In genomic region chr11:110329441-110329840, GRCh38 we compare ENCODE assay signal across 17 cellular contexts. TPM values are rescaled to one million over a fixed set of nuclear protein-coding genes. Genes with fewer than 3 reads are reported as not detected.
DNase-seq lines count a peak whose midpoint lies in the region; ATAC-seq and TF ChIP-seq lines count a peak whose summit lies in the region.
"Had no signal": no experiment of that assay in that cellular context is flagged by ENCODE, and none has a peak within 500 bp of the region (broad histone marks: within the 10 kb centered on the region; RNA-seq: fewer than 3 reads in every experiment).

No MANE protein-coding gene starts in this region.

- ATAC-seq in stimulated activated naive CD8-positive, alpha-beta T cell treated with anti-CD3 and anti-CD28 coated beads, Interleukin-15, amount 100 ng/mL, for 72 hours = peak; percentile 3
- ATAC-seq: foreskin keratinocyte had no signal

- intact Hi-C loops in activated naive CD4-positive, alpha-beta T cell treated with anti-CD3 and anti-CD28 coated beads for 36 hours (cut with micrococcal nuclease) = loop anchor here (5.0 kb wide), 1 partner anchor 503 kb away; no protein-coding TSS in a partner anchor

- peak overlapping the region; percentile 81 for H3K4me3 Mint-ChIP-seq in activated naive CD4-positive, alpha-beta T cell treated with anti-CD3 and anti-CD28 coated beads for 36 hours
- H3K4me3 Mint-ChIP-seq in activated naive CD8-positive, alpha-beta T cell treated with anti-CD3 and anti-CD28 coated beads for 36 hours = peak overlapping the region; percentile 98
- peak overlapping the region; percentile 97 to 99 for H3K4me3 Mint-ChIP-seq in stimulated activated naive CD8-positive, alpha-beta T cell treated with anti-CD3 and anti-CD28 coated beads, Interleukin-15, amount 100 ng/mL, for 72 hours

- no peak overlapping the region for H3K27ac Mint-ChIP-seq in activated naive CD4-positive, alpha-beta T cell treated with anti-CD3 and anti-CD28 coated beads for 36 hours
- H3K27ac Mint-ChIP-seq in activated naive CD8-positive, alpha-beta T cell treated with anti-CD3 and anti-CD28 coated beads for 36 hours = peak overlapping the region; percentile 96
- no peak overlapping the region for H3K27ac Mint-ChIP-seq in stimulated activated naive CD8-positive, alpha-beta T cell treated with anti-CD3 and anti-CD28 coated beads, Interleukin-15, amount 100 ng/mL, for 72 hours

- DNase-seq in activated naive CD4-positive, alpha-beta T cell treated with anti-CD3 and anti-CD28 coated beads for 36 hours = no peak
- no peak for DNase-seq in activated naive CD4-positive, alpha-beta T cell treated with anti-CD3 and anti-CD28 coated beads, Interleukin-2, amount 50 U/mL, for 16 hours
- no peak for DNase-seq in activated naive CD8-positive, alpha-beta T cell treated with anti-CD3 and anti-CD28 coated beads for 36 hours
- no peak for DNase-seq in stimulated activated naive CD8-positive, alpha-beta T cell treated with anti-CD3 and anti-CD28 coated beads, Interleukin-15, amount 100 ng/mL, for 72 hours
- DNase-seq in superior temporal gyrus (ENCODE audit: extremely low spot score) (no peak), HEK293T (ENCODE audit: extremely low spot score) (no peak), hypothalamus (lab: John Stamatoyannopoulos, UW) (no peak)
- DNase-seq: activated effector memory CD4-positive, alpha-beta T cell treated with anti-CD3 and anti-CD28 coated beads, Interleukin-2, amount 50 U/mL, for 16 hours; Caco-2; colonic mucosa; foreskin keratinocyte; KBM-7; NCI-H2081; NCI-H510A treated with DMSO at 0.1 percent for 48 hours; SIG-M5; stimulated activated CD4-positive, alpha-beta T cell treated with anti-CD3 and anti-CD28 coated beads, Interleukin-15, amount 100 ng/mL, for 24 hours had no signal

- TF ChIP-seq EP300 in Ishikawa (IDR thresholded peaks at IDR 0.05; ENCODE audit: borderline replicate concordance) = no peak

- CTCF ChIA-PET in activated naive CD4-positive, alpha-beta T cell treated with anti-CD3 and anti-CD28 coated beads for 36 hours (lab: Charles Lee) = interaction anchor here (1.2 to 2.0 kb wide), 4 partner anchors 13 to 52 kb away, joined by 3 to 5 read pairs (median 5); partner anchors contain the start of gene RDX
- CTCF ChIA-PET in HEK293T (lab: Yijun Ruan, JAX) = interaction anchor here (0.6 to 0.7 kb wide), 2 partner anchors 9 to 33 kb away, joined by 3 to 4 read pairs; partner anchors contain the start of gene RDX

- no peaks in the 10 kb centered on the region for H3K9me3 Mint-ChIP-seq in activated naive CD4-positive, alpha-beta T cell treated with anti-CD3 and anti-CD28 coated beads for 36 hours
- H3K9me3 Mint-ChIP-seq in activated naive CD8-positive, alpha-beta T cell treated with anti-CD3 and anti-CD28 coated beads for 36 hours = peaks cover 13% of the 10 kb centered on the region
- H3K9me3 Mint-ChIP-seq in stimulated activated naive CD8-positive, alpha-beta T cell treated with anti-CD3 and anti-CD28 coated beads, Interleukin-15, amount 100 ng/mL, for 72 hours = peaks cover 6 to 15% of the 10 kb centered on the region in 2 donors

- H3K4me1 Mint-ChIP-seq in activated naive CD4-positive, alpha-beta T cell treated with anti-CD3 and anti-CD28 coated beads for 36 hours (ENCODE audit: low read depth) = peaks cover 18% of the 10 kb centered on the region
- H3K4me1 Mint-ChIP-seq in activated naive CD8-positive, alpha-beta T cell treated with anti-CD3 and anti-CD28 coated beads for 36 hours = peaks cover 14% of the 10 kb centered on the region
- H3K4me1 Mint-ChIP-seq in stimulated activated naive CD8-positive, alpha-beta T cell treated with anti-CD3 and anti-CD28 coated beads, Interleukin-15, amount 100 ng/mL, for 72 hours = peaks cover 32% of the 10 kb centered on the region

- no peak for TF ChIP-seq RAD21 in Ishikawa (IDR thresholded peaks at IDR 0.05; ENCODE audit: low read depth)

- H3K36me3 Mint-ChIP-seq in activated naive CD4-positive, alpha-beta T cell treated with anti-CD3 and anti-CD28 coated beads for 36 hours (ENCODE audit: low read depth) = peaks cover 4% of the 10 kb centered on the region
- H3K36me3 Mint-ChIP-seq in activated naive CD8-positive, alpha-beta T cell treated with anti-CD3 and anti-CD28 coated beads for 36 hours = peaks cover 39% of the 10 kb centered on the region

- POLR2A ChIA-PET in HEK293T (lab: Yijun Ruan, JAX) = no interaction called here

- no peaks in the 10 kb centered on the region for H3K27me3 Mint-ChIP-seq in activated naive CD4-positive, alpha-beta T cell treated with anti-CD3 and anti-CD28 coated beads for 36 hours (ENCODE audit: low read depth)
- H3K27me3 Mint-ChIP-seq in activated naive CD8-positive, alpha-beta T cell treated with anti-CD3 and anti-CD28 coated beads for 36 hours = no peaks in the 10 kb centered on the region
- H3K27me3 Mint-ChIP-seq in stimulated activated naive CD8-positive, alpha-beta T cell treated with anti-CD3 and anti-CD28 coated beads, Interleukin-15, amount 100 ng/mL, for 72 hours = no peaks in the 10 kb centered on the region

TF ChIP-seq in Ishikawa, 13 proteins besides CTCF, POLR2A, EP300 and RAD21:
- TF ChIP-seq YY1 (IDR thresholded peaks at IDR 0.05; ENCODE audit: low read depth) (no peak), FOXM1 (IDR thresholded peaks at IDR 0.05; ENCODE audit: borderline replicate concordance, low read depth) (no peak)
- TF ChIP-seq, protein P1, sequence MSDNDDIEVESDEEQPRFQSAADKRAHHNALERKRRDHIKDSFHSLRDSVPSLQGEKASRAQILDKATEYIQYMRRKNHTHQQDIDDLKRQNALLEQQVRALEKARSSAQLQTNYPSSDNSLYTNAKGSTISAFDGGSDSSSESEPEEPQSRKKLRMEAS (IDR thresholded peaks at IDR 0.05) = peak; percentile 31; the same call in 1 of the 2 replicates

TF ChIP-seq in HEK293T, 16 proteins besides CTCF, POLR2A, EP300 and RAD21:
- no peak for TF ChIP-seq NFRKB (IDR thresholded peaks at IDR 0.05)
- no peak for TF ChIP-seq CTBP1 (IDR thresholded peaks at IDR 0.05; ENCODE audit: borderline replicate concordance)
- no peak for TF ChIP-seq L3MBTL2 (conservative IDR thresholded peaks at IDR 0.05)
- TF ChIP-seq ELF4 (IDR thresholded peaks at IDR 0.05) = no peak
- no peak for TF ChIP-seq ARNT (IDR thresholded peaks at IDR 0.05)
- TF ChIP-seq FOXA1 (IDR thresholded peaks at IDR 0.05) = no peak
- no peak for TF ChIP-seq ZNF384 (IDR thresholded peaks at IDR 0.05)
- TF ChIP-seq FOXK2 (IDR thresholded peaks at IDR 0.05) = no peak
- no peak for TF ChIP-seq FOXM1 (IDR thresholded peaks at IDR 0.05; ENCODE audit: borderline replicate concordance)
- TF ChIP-seq HDGF (IDR thresholded peaks at IDR 0.05; ENCODE audit: borderline replicate concordance) = no peak
- no peak for TF ChIP-seq SP1 (IDR thresholded peaks at IDR 0.05)
- TF ChIP-seq SUZ12 (IDR thresholded peaks at IDR 0.05) = no peak

RNA-seq across cellular contexts. Expression of gene RDX, which starts 33.0 kb away (rescaled TPM):
- 10 to 100 TPM; 35.2 to 37.4 TPM for total RNA-seq in activated naive CD4-positive, alpha-beta T cell treated with anti-CD3 and anti-CD28 coated beads for 36 hours
- 10 to 100 TPM; 33.7 to 35.6 TPM for total RNA-seq in activated naive CD8-positive, alpha-beta T cell treated with anti-CD3 and anti-CD28 coated beads for 36 hours
